In the genomic region with DNA sequence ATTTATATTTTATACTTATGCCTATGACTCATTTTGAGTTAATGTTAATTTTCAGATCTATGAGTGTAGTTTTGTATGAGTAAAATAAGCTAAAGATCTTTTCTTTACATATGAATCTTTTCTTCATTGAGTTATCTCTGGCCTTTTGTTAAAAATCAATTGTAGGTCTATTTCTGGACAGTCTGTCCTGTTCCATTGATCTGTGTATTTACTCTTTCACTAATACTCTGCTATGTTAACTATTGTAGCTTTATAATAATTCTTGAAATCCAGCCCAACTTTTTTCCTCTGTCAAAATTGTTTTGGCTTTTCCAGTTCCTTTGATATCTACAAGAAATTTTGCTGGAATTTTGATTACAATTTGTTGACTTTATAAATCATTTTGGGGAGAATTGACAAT, we compare ENCODE assay signal across 10 cellular contexts.
"Had no signal": no experiment of that assay in that cellular context is flagged by ENCODE, and none has a peak within 500 bp of the region (broad histone marks: within the 10 kb centered on the region; RNA-seq: fewer than 3 reads in every experiment).

No MANE protein-coding gene starts in this region.

- H3K4me1 ChIP-seq: HAP-1 had no signal

- FAIRE-seq: H1, H54 had no signal

- H3K27ac ChIP-seq: GM23248 had no signal

- H2AFZ ChIP-seq: GM23248, GM23338 had no signal

- H3K36me3 ChIP-seq: HAP-1 had no signal

- ATAC-seq: GM23338, HCT116 had no signal

- H3K4me3 ChIP-seq: GM23248, GM23338, HAP-1 had no signal

- H3K9me3 ChIP-seq: HAP-1 had no signal

- DNase-seq: GM23248, GOT3, H7, H9, HFFc6 had no signal

- H3K4me2 ChIP-seq: GM23338 had no signal

- H3K27ac Mint-ChIP-seq: GM23338, H9, HFFc6 had no signal

- H3K9ac ChIP-seq: GM23248 had no signal

- H3K4me3 Mint-ChIP-seq: GM23338, H9, HFFc6 had no signal
